Comparison of ENCODE assay signal across 1 cellular context in genomic region chr16:22190169-22191088, GRCh38.
TF ChIP-seq lines count a peak whose summit lies in the region.

No MANE protein-coding gene starts in this region.

TF ChIP-seq in GM12878, 131 proteins besides CTCF, POLR2A, EP300 and RAD21 (continued from another document and continues in another):
- TF ChIP-seq ZNF592 (IDR thresholded peaks at IDR 0.05) (no peak), TCF3 (IDR thresholded peaks at IDR 0.05; ENCODE audit: borderline replicate concordance, insufficient read depth, low read depth, low read length) (no peak), IKZF1 (conservative IDR thresholded peaks at IDR 0.05) (peak; percentile 96), ETV6 (conservative IDR thresholded peaks at IDR 0.05 in 1 of 2, IDR thresholded peaks at IDR 0.05 in 1 of 2; ENCODE audit: borderline replicate concordance in 1 of 2, low read depth in 1 of 2) (no peak), MAX (IDR thresholded peaks at IDR 0.05; ENCODE audit: low read depth, low read length) (peak; percentile 14; the same call in 1 of the 2 replicates), USF1 (IDR thresholded peaks at IDR 0.05; ENCODE audit: borderline replicate concordance, extremely low read length, insufficient read depth, low read depth, low read length) (no peak), DPF2 (IDR thresholded peaks at IDR 0.05) (peak; percentile 92), LARP7 (IDR thresholded peaks at IDR 0.05) (peak; percentile 99), MLLT1 (IDR thresholded peaks at IDR 0.05) (peak; percentile 85), YY1 (IDR thresholded peaks at IDR 0.05; ENCODE audit: low read depth, low read length) (no peak), NBN (IDR thresholded peaks at IDR 0.05) (peak; percentile 82), E2F8 (IDR thresholded peaks at IDR 0.05; ENCODE audit: low read depth, partially characterized antibody) (no peak), TCF12 (IDR thresholded peaks at IDR 0.05; ENCODE audit: low read depth, low read length) (no peak), SRF (IDR thresholded peaks at IDR 0.05; ENCODE audit: low read depth in 2 of 2, low read length in 2 of 2) (peak; percentile 98), ZNF687 (IDR thresholded peaks at IDR 0.05) (peak; percentile 90), CBX3 (IDR thresholded peaks at IDR 0.05; ENCODE audit: borderline replicate concordance, low read depth) (no peak), ZNF207 (IDR thresholded peaks at IDR 0.05; ENCODE audit: borderline replicate concordance) (peak; percentile 94), RELA (IDR thresholded peaks at IDR 0.05; ENCODE audit: borderline replicate concordance, partially characterized antibody) (peak; percentile 63), ZNF622 (IDR thresholded peaks at IDR 0.05) (no peak), IKZF2 (IDR thresholded peaks at IDR 0.05) (peak; percentile 11 to 43; a peak in 1 of 4 replicates), NR2C2 (IDR thresholded peaks at IDR 0.05; ENCODE audit: borderline replicate concordance, control insufficient read depth, insufficient read length, low read depth) (no peak), ZZZ3 (IDR thresholded peaks at IDR 0.05; ENCODE audit: control insufficient read depth, insufficient read length, low read depth) (no peak), PAX8 (IDR thresholded peaks at IDR 0.05) (no peak), PAX5 (IDR thresholded peaks at IDR 0.05; ENCODE audit: borderline replicate concordance, low read depth, low read length) (0 out of 2 replicates have a peak, but pooled peaks have one; percentile 59), PKNOX1 (IDR thresholded peaks at IDR 0.05) (peak; percentile 28; the same call in 1 of the 2 replicates), CHD2 (IDR thresholded peaks at IDR 0.05; ENCODE audit: borderline replicate concordance, low read depth, low read length) (peak; percentile 27), KLF5 (IDR thresholded peaks at IDR 0.05; ENCODE audit: partially characterized antibody) (peak; percentile 59), SP1 (IDR thresholded peaks at IDR 0.05; ENCODE audit: low read depth, low read length) (peak; percentile 93), BMI1 (IDR thresholded peaks at IDR 0.05; ENCODE audit: borderline replicate concordance) (no peak), BACH1 (IDR thresholded peaks at IDR 0.05; ENCODE audit: borderline replicate concordance) (peak; percentile 96), RBBP5 (conservative IDR thresholded peaks at IDR 0.05) (no peak), TARDBP (IDR thresholded peaks at IDR 0.05; ENCODE audit: borderline replicate concordance) (peak; percentile 59; the same call in 1 of the 2 replicates), HCFC1 (IDR thresholded peaks at IDR 0.05; ENCODE audit: low read length) (no peak), NR2F1 (conservative IDR thresholded peaks at IDR 0.05) (peak; percentile 96), BCLAF1 (IDR thresholded peaks at IDR 0.05) (no peak), RAD51 (IDR thresholded peaks at IDR 0.05) (no peak), ZNF24 (IDR thresholded peaks at IDR 0.05) (peak; percentile 43; the same call in 1 of the 2 replicates), BHLHE40 (IDR thresholded peaks at IDR 0.05; ENCODE audit: borderline replicate concordance in 1 of 2, low read depth in 2 of 2, low read length in 1 of 2) (peak in 1 of 2 experiments; percentile 77; a peak in 3 of 4 replicates), ZBTB33 (IDR thresholded peaks at IDR 0.05) (0 out of 2 replicates have a peak, but pooled peaks have one; percentile 33)
